Comparison of ENCODE assay signal across 22 cellular contexts in genomic region chr12:62379723-62380045, GRCh38.
"Had no signal": no experiment of that assay in that cellular context is flagged by ENCODE, and none has a peak within 500 bp of the region (broad histone marks: within the 10 kb centered on the region; RNA-seq: fewer than 3 reads in every experiment).

No MANE protein-coding gene starts in this region.

- H3K27me3 Mint-ChIP-seq: naive thymus-derived CD8-positive, alpha-beta T cell; progenitor cell of endocrine pancreas; stimulated activated naive B cell treated with anti-CD40 and anti-IgM and Interleukin-4, amounts not matched to agents 10 μg/mL and 1 μg/mL and 100 μg/mL, for 72 hours had no signal

- H3K9me3 ChIP-seq: esophagus squamous epithelium, gastrocnemius medialis, left ventricle myocardium inferior, sigmoid colon, transverse colon, vagina had no signal

- H3K4me3 Mint-ChIP-seq: endodermal cell; naive thymus-derived CD8-positive, alpha-beta T cell; stimulated activated naive B cell treated with anti-CD40 and anti-IgM and Interleukin-4, amounts not matched to agents 10 μg/mL and 1 μg/mL and 100 μg/mL, for 72 hours had no signal

- H3K4me3 ChIP-seq: esophagus squamous epithelium, gastrocnemius medialis, left ventricle myocardium inferior, sigmoid colon, smooth muscle cell, transverse colon, vagina had no signal

- H3K27ac ChIP-seq: esophagus squamous epithelium, gastrocnemius medialis, left ventricle myocardium inferior, sigmoid colon, transverse colon, vagina had no signal

- H3K27ac Mint-ChIP-seq: endodermal cell; stimulated activated naive B cell treated with anti-CD40 and anti-IgM and Interleukin-4, amounts not matched to agents 10 μg/mL and 1 μg/mL and 100 μg/mL, for 72 hours had no signal

- H3K27me3 ChIP-seq: esophagus squamous epithelium, gastrocnemius medialis, sigmoid colon, transverse colon, vagina had no signal

- H3K4me1 ChIP-seq: esophagus squamous epithelium, gastrocnemius medialis, left ventricle myocardium inferior, transverse colon had no signal

- H3K9me3 Mint-ChIP-seq: endodermal cell; naive thymus-derived CD8-positive, alpha-beta T cell; stimulated activated naive B cell treated with anti-CD40 and anti-IgM and Interleukin-4, amounts not matched to agents 10 μg/mL and 1 μg/mL and 100 μg/mL, for 72 hours had no signal

- ATAC-seq: gastrocnemius medialis; naive thymus-derived CD8-positive, alpha-beta T cell; stimulated activated naive B cell treated with anti-CD40 and anti-IgM and Interleukin-4, amounts not matched to agents 10 μg/mL and 1 μg/mL and 100 μg/mL, for 72 hours had no signal

- H3K4me1 Mint-ChIP-seq: endodermal cell had no signal

- DNase-seq: activated CD4-positive, alpha-beta T cell treated with anti-CD3 and anti-CD28 coated beads for 1 hour; activated naive CD4-positive, alpha-beta T cell treated with anti-CD3 and anti-CD28 coated beads, Interleukin-2, amount 50 U/mL, for 16 hours; activated T-cell treated with anti-CD3 and anti-CD28 coated beads, Interleukin-2, amount 50 U/mL, for 1 hour; amniotic stem cell; cerebellar nuclear complex; cortex of kidney; endodermal cell; esophagus squamous epithelium; gastrocnemius medialis; head of caudate nucleus; hypothalamus; left ventricle myocardium inferior; naive thymus-derived CD8-positive, alpha-beta T cell; retina; sigmoid colon; stimulated activated CD4-positive, alpha-beta T cell treated with anti-CD3 and anti-CD28 coated beads, Interleukin-15, amount 100 ng/mL, for 24 hours; stimulated activated naive B cell treated with anti-CD40 and anti-IgM and Interleukin-4, amounts not matched to agents 10 μg/mL and 1 μg/mL and 100 μg/mL, for 72 hours; SW 1271; transverse colon had no signal
